In the genomic region with DNA sequence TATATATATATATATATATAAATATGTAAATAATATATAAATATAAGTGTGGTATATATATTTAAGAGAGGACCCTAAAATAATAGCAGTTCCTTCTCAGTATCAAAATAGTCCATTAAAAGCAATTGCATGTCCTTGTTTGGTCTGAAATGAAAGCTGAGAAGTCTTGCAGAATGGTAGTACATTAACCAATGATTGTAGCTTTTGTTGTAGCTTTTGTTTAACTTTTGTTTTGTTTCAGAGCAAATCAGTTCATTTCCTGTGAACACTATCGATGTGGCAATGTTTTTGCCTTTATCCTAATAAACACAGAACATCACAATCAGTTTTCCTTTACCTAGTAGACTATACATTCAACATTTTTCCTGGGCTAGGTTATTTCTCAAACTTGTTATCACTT, we compare ENCODE assay signal across 26 cellular contexts.
"Had no signal": no experiment of that assay in that cellular context is flagged by ENCODE, and none has a peak within 500 bp of the region (broad histone marks: within the 10 kb centered on the region; RNA-seq: fewer than 3 reads in every experiment).

No MANE protein-coding gene starts in this region.

- H3K4me1 Mint-ChIP-seq: naive B cell had no signal

- DNase-seq: dermis blood vessel endothelial cell; dorsolateral prefrontal cortex; effector CD4-positive, alpha-beta T cell; effector memory CD4-positive, alpha-beta T cell; erythroblast; esophagus squamous epithelium; foreskin fibroblast; foreskin melanocyte; gastrocnemius medialis; glutamatergic neuron; head of caudate nucleus; heart right ventricle; hippocampal formation; left cardiac atrium; left lung; left ventricle myocardium superior; lower lobe of right lung; mesenchymal stem cell; mucosa of descending colon; naive B cell had no signal

- FAIRE-seq: colon, endothelial cell of umbilical vein, islet of Langerhans, keratinocyte had no signal

- H3K36me3 Mint-ChIP-seq: mesothelial cell of epicardium, naive B cell had no signal

- H3K27me3 Mint-ChIP-seq: naive B cell had no signal

- H3K4me3 ChIP-seq: coronary artery, dorsolateral prefrontal cortex, esophagus squamous epithelium, gastrocnemius medialis, heart right ventricle, left lung, lower lobe of right lung, mucosa of descending colon had no signal

- H3K4me3 Mint-ChIP-seq: mesothelial cell of epicardium, naive B cell had no signal

- H3K27ac Mint-ChIP-seq: naive B cell had no signal
